ENCODE assay signal across 9 cellular contexts in the genomic region with DNA sequence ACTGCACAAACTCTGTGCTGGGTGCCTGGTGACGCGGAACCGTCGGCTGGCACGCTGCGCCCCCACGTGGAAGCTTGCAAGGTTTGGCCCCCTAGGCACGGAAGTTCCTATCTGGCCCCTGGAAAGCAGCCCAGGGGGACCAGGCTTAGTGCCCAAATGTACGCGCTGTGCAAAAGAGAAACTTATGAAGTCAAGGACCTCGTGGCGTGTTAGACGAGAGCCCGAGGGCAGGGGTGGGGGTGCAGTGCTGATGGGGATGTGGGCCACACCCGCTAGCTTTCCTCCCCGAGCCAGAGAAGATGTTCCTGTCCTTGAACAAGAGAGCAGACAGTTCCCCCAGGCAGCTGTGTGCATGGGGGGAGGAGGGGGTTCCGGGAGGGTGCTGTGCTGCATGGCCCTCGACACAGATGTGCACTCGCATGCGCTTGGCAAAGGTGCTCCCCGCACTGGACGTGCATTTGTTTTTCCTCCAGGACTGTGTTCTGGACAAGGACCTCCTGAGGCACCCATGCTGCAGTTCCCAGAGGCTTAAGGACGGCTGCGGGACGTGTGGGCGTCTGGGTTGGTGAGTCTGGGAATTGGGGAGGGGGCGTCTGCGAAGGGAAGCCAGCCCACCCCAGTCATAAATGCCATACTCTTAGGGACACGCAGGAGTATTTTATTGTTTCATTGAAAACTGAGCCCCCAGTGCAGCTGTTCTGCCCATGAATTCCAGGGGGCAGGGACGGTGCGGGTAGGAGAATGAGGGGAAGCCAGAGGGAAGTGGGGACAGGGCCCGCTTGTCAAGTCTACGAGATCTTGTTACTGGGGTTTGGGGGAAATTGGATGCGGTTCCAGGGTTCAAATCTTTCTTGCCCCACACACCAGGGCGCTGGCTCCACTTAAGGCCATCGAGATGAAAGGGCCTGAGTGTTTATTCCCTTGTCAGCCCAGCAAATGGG.
DNase-seq lines count a peak whose midpoint lies in the region; ATAC-seq and TF ChIP-seq lines count a peak whose summit lies in the region.
"Had no signal": no experiment of that assay in that cellular context is flagged by ENCODE, and none has a peak within 500 bp of the region (broad histone marks: within the 10 kb centered on the region; RNA-seq: fewer than 3 reads in every experiment).

No MANE protein-coding gene starts in this region.

- H3K4me3 ChIP-seq in skeletal muscle tissue (ENCODE audit: low read length in 3 of 3): peak overlapping the region in 2 of 3 donors; percentile 18 to 22

- H3K9ac ChIP-seq in skeletal muscle tissue (ENCODE audit: low read depth in 1 of 3, low read length in 3 of 3): no peak overlapping the region

- peaks cover 8 to 19% (median 15%) of the 10 kb centered on the region in 3 donors for H3K27me3 ChIP-seq in skeletal muscle tissue (ENCODE audit: control insufficient read depth in 3 of 3, insufficient read depth in 3 of 3, low read length in 3 of 3)

- ATAC-seq in GM21367 (IDR thresholded peaks at IDR 0.05; ENCODE audit: unreplicated experiment) (no peak), GM19395 (IDR thresholded peaks at IDR 0.05; ENCODE audit: unreplicated experiment) (no peak)

- no peak overlapping the region for H3K27ac ChIP-seq in skeletal muscle tissue (ENCODE audit: low read depth, low read length)

- DNase-seq in RPMI7951 (ENCODE audit: low read depth): peak; percentile 64
- DNase-seq in germinal center (ENCODE audit: low spot score): peak; percentile 76
- no peak for DNase-seq in amniotic stem cell (lab: John Stamatoyannopoulos, UW)
- DNase-seq: kidney glomerular epithelial cell, NCI-H2029 treated with DMSO at 0.1 percent for 48 hours had no signal

- peak; percentile 52 for TF ChIP-seq CTCF in GM12874 (IDR thresholded peaks at IDR 0.05; ENCODE audit: insufficient read depth, low read depth, low read length)

- peaks cover 0 to 10% (median 9%) of the 10 kb centered on the region in 3 donors for H3K4me1 ChIP-seq in skeletal muscle tissue (ENCODE audit: control insufficient read depth in 3 of 3, insufficient read depth in 3 of 3, low read length in 3 of 3)

- no peaks in the 10 kb centered on the region for H3K36me3 ChIP-seq in skeletal muscle tissue (ENCODE audit: control insufficient read depth in 3 of 3, insufficient read depth in 3 of 3, low read length in 3 of 3)

- no peaks in the 10 kb centered on the region for H3K9me3 ChIP-seq in skeletal muscle tissue (ENCODE audit: control insufficient read depth in 3 of 3, low read length in 3 of 3)
